In the genomic region with DNA sequence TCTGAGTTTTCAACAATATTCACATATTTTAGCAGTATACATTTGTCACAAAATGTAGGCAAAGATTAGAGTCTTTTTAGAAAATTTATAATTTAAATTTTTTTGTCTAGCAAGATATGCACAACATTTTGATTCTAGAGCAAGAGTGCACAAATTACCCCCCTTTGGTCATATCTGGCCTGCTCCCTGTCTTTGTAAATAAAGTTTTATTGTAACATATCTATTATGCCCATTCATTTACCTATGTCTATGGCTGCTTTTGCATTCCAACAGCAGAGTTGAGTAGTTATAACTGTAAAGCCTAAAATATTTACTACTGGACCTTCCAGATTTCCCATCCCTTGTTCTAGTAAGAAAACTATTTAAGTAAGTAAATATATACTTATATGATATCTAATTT, we compare ENCODE assay signal across 29 cellular contexts.
DNase-seq lines count a peak whose midpoint lies in the region; ATAC-seq, FAIRE-seq and TF ChIP-seq lines count a peak whose summit lies in the region.
"Had no signal": no experiment of that assay in that cellular context is flagged by ENCODE, and none has a peak within 500 bp of the region (broad histone marks: within the 10 kb centered on the region; RNA-seq: fewer than 3 reads in every experiment).

No MANE protein-coding gene starts in this region.

- no peak for DNase-seq in K562 (ENCODE audit: extremely low read depth in 1 of 4, low spot score in 3 of 4)
- DNase-seq in uterus: no peak
- DNase-seq: 8988T; ACHN; AML-193; BE2C; C1 segment of cervical spinal cord; Caco-2; Calu3; CD4-positive, alpha-beta memory T cell; CD4-positive, alpha-beta T cell; CD4-positive, CD25-positive, alpha-beta regulatory T cell; CD8-positive, alpha-beta memory T cell; CD8-positive, alpha-beta T cell; COR-L47; DMS 273 treated with DMSO at 0.1 percent for 48 hours; DMS153; DMS53; DMS79; DMS79 treated with DMSO at 0.1 percent for 48 hours; DND-41; EL had no signal

- in situ Hi-C loops in K562 (cut with MboI): no loop called here

- H3K4me1 ChIP-seq in K562 (replicated peaks in 1 of 2; ENCODE audit: control insufficient read depth in 2 of 2, insufficient read depth in 2 of 2, low read length in 2 of 2) (no peaks in the 10 kb centered on the region; a peak in 2 of 5 replicates), uterus (no peaks in the 10 kb centered on the region)
- H3K4me1 ChIP-seq: A549, BE2C, BLaER1, Caco-2 had no signal

- CTCF ChIA-PET in K562 (lab: Yijun Ruan, JAX; ENCODE audit: low intra/inter-chr PET ratio): no interaction called here

- no TSS peak for BruUV-seq in K562 (replicated peaks; lab: Mats Ljungman, UMichigan)

- no peaks in the 10 kb centered on the region for H4K20me1 ChIP-seq in K562 (replicated peaks; ENCODE audit: control insufficient read depth, insufficient read depth, low read length)
- H4K20me1 ChIP-seq: BLaER1; BLaER1 treated with 17β-estradiol and CSF1 and Interleukin-3, amounts not matched to agents 10 nM and 100 nM had no signal

- H3K27ac ChIP-seq in K562 (ENCODE audit: extremely low read depth, low read depth, low read length) (no peak overlapping the region), uterus (no peak overlapping the region)
- H3K27ac ChIP-seq: 22Rv1; A549; BLaER1; BLaER1 treated with 17β-estradiol and CSF1 and Interleukin-3, amounts not matched to agents 10 nM and 100 nM; C4-2B had no signal

- no peak overlapping the region for H3K4me2 ChIP-seq in K562 (ENCODE audit: insufficient read depth, low read length)
- H3K4me2 ChIP-seq: A549; BLaER1; BLaER1 treated with 17β-estradiol and CSF1 and Interleukin-3, amounts not matched to agents 10 nM and 100 nM had no signal

- TF ChIP-seq CTCF in K562 (IDR thresholded peaks at IDR 0.05 in 2 of 3, conservative IDR thresholded peaks at IDR 0.05 in 1 of 3; ENCODE audit: insufficient read depth in 2 of 3, low read depth in 1 of 3, low read length in 3 of 3) (no peak), uterus (IDR thresholded peaks at IDR 0.05) (no peak)

- no peaks in the 10 kb centered on the region for H3K79me2 ChIP-seq in K562 (ENCODE audit: control insufficient read depth, insufficient read depth, low read length)

- H3K9me3 ChIP-seq in K562 (replicated peaks; ENCODE audit: control insufficient read depth, insufficient read depth, low read depth, low read length) (no peaks in the 10 kb centered on the region), uterus (no peaks in the 10 kb centered on the region)
- H3K9me3 ChIP-seq: A549, BE2C, BLaER1, Caco-2 had no signal

- no peak for TF ChIP-seq EP300 in K562 (IDR thresholded peaks at IDR 0.05; ENCODE audit: low read length)

- no peak for ATAC-seq in K562
- ATAC-seq: A549; CD8-positive, alpha-beta T cell had no signal

- TF ChIP-seq POLR2A in K562 (conservative IDR thresholded peaks at IDR 0.05): no peak
- TF ChIP-seq POLR2A in uterus (IDR thresholded peaks at IDR 0.05): no peak

- FAIRE-seq in K562 (lab: Jason Lieb, UNC): no peak
- FAIRE-seq: A204.1, A549, D721Med had no signal

- H3K36me3 ChIP-seq in K562 (ENCODE audit: control insufficient read depth, insufficient read depth, low read length): no peaks in the 10 kb centered on the region
- no peaks in the 10 kb centered on the region for H3K36me3 ChIP-seq in uterus
- H3K36me3 ChIP-seq: BE2C; BLaER1; BLaER1 treated with 17β-estradiol and CSF1 and Interleukin-3, amounts not matched to agents 10 nM and 100 nM had no signal

- intact Hi-C loops in K562 (cut with micrococcal nuclease) (no loop called here), uterus (cut with DNase I; ENCODE audit: low total_unique reads) (no loop called here)

- no peak overlapping the region for H2AFZ ChIP-seq in K562 (ENCODE audit: low read depth, low read length)

- H3K9me1 ChIP-seq in K562 (ENCODE audit: control insufficient read depth, insufficient read depth, low read length): no peaks in the 10 kb centered on the region

- no peak for TF ChIP-seq RAD21 in K562 (CRISPR knock-in tag; conservative IDR thresholded peaks at IDR 0.05 in 1 of 2, IDR thresholded peaks at IDR 0.05 in 1 of 2)

- POLR2A ChIA-PET in K562 (lab: Yijun Ruan, JAX): no interaction called here

- no peaks in the 10 kb centered on the region for H3K27me3 ChIP-seq in K562 (ENCODE audit: control insufficient read depth in 2 of 2, insufficient read depth in 2 of 2, low read length in 2 of 2)
- H3K27me3 ChIP-seq in uterus: no peaks in the 10 kb centered on the region
- H3K27me3 ChIP-seq: BE2C; BLaER1; BLaER1 treated with 17β-estradiol and CSF1 and Interleukin-3, amounts not matched to agents 10 nM and 100 nM had no signal

- no peak overlapping the region for H3K9ac ChIP-seq in K562 (ENCODE audit: insufficient read depth in 1 of 2, low read depth in 2 of 2, low read length in 2 of 2)
- H3K9ac ChIP-seq: BLaER1; BLaER1 treated with 17β-estradiol and CSF1 and Interleukin-3, amounts not matched to agents 10 nM and 100 nM had no signal

- H3K4me3 ChIP-seq in K562 (no peak overlapping the region), uterus (no peak overlapping the region)
- H3K4me3 ChIP-seq: A549; BLaER1; BLaER1 treated with 17β-estradiol and CSF1 and Interleukin-3, amounts not matched to agents 10 nM and 100 nM had no signal

TF ChIP-seq in K562, 482 proteins besides CTCF, POLR2A, EP300 and RAD21 (continues in another document):
- TF ChIP-seq, protein P1, sequence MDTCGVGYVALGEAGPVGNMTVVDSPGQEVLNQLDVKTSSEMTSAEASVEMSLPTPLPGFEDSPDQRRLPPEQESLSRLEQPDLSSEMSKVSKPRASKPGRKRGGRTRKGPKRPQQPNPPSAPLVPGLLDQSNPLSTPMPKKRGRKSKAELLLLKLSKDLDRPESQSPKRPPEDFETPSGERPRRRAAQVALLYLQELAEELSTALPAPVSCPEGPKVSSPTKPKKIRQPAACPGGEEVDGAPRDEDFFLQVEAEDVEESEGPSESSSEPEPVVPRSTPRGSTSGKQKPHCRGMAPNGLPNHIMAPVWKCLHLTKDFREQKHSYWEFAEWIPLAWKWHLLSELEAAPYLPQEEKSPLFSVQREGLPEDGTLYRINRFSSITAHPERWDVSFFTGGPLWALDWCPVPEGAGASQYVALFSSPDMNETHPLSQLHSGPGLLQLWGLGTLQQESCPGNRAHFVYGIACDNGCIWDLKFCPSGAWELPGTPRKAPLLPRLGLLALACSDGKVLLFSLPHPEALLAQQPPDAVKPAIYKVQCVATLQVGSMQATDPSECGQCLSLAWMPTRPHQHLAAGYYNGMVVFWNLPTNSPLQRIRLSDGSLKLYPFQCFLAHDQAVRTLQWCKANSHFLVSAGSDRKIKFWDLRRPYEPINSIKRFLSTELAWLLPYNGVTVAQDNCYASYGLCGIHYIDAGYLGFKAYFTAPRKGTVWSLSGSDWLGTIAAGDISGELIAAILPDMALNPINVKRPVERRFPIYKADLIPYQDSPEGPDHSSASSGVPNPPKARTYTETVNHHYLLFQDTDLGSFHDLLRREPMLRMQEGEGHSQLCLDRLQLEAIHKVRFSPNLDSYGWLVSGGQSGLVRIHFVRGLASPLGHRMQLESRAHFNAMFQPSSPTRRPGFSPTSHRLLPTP (IDR thresholded peaks at IDR 0.05; ENCODE audit: borderline replicate concordance, extremely low read depth, insufficient read length): no peak
